17 cellular contexts compared by ENCODE assay signal in the genomic region with DNA sequence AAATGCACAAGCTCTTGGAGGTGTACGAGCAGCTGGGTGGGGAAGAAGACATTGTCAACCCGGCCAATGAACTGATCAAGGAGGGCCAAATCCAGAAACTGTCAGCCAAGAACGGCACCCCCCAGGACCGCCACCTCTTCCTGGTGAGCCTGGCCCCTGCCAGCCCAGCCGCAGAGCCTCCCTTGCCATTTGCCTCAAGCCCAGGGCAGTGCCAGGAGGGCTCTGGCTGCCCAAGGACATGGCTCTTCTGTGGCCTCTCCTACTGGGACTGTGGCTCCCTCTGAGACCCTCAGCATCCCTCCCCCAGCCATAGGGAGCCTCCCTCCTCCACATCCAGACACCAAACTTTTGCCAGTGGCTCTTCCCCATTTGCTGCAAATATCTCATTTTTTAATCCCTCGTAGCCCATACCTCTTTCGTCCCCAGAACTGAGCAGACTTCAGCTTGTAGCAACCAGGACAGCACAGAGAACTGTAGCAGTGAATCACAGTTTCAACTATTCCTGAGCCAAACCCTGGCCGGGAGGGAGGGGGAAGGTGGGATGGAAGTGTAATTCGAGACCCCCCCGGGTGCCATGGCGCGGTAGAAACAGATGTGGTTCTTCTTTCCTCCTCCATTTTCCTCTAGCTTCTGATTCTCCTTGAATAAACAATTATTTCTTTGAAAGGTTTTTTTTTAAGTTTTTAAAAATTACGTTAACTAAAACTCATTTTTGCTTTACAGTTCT. TPM values are rescaled to one million over a fixed set of nuclear protein-coding genes. Genes with fewer than 3 reads are reported as not detected.
A peak's percentile ranks its signal among the peaks of the same experiment; 100 is the strongest.
DNase-seq lines count a peak whose midpoint lies in the region; ATAC-seq and TF ChIP-seq lines count a peak whose summit lies in the region.
"Had no signal": no experiment of that assay in that cellular context is flagged by ENCODE, and none has a peak within 500 bp of the region (broad histone marks: within the 10 kb centered on the region; RNA-seq: fewer than 3 reads in every experiment).

No MANE protein-coding gene starts in this region.

- no peaks in the 10 kb centered on the region for H3K27me3 Mint-ChIP-seq in effector memory CD8-positive, alpha-beta T cell
- H3K27me3 Mint-ChIP-seq: activated naive CD8-positive, alpha-beta T cell treated with anti-CD3 and anti-CD28 coated beads for 36 hours had no signal

- peaks cover 90% of the 10 kb centered on the region for H3K36me3 Mint-ChIP-seq in effector memory CD8-positive, alpha-beta T cell (ENCODE audit: insufficient read depth)

- H3K27ac Mint-ChIP-seq in effector memory CD8-positive, alpha-beta T cell: peak overlapping the region; percentile 39 to 72
- H3K27ac Mint-ChIP-seq: activated naive CD8-positive, alpha-beta T cell treated with anti-CD3 and anti-CD28 coated beads for 36 hours had no signal

- no peaks in the 10 kb centered on the region for H3K9me1 ChIP-seq in IMR-90 (ENCODE audit: insufficient read depth, low read length)

- H3K27me3 ChIP-seq in IMR-90 (ENCODE audit: control insufficient read depth, insufficient read depth, low read length) (peaks cover 5% of the 10 kb centered on the region; the same call in 1 of the 2 replicates), spleen (replicated peaks in 1 of 7) (no peaks in the 10 kb centered on the region), lower lobe of right lung (ENCODE audit: low read depth) (no peaks in the 10 kb centered on the region)
- H3K27me3 ChIP-seq: heart left ventricle, SJSA1 had no signal

- H3K14ac ChIP-seq in IMR-90 (replicated peaks; ENCODE audit: low read depth, low read length): no peak overlapping the region

- in situ Hi-C loops in IMR-90 (cut with MboI; ENCODE audit: low sequenced_read_pairs): loop anchor here (25.0 kb wide), 1 partner anchor 298 kb away; no protein-coding TSS in a partner anchor

- ATAC-seq in IMR-90 (ENCODE audit: low read depth) (no peak), lower lobe of right lung (no peak)
- no peak for ATAC-seq in effector memory CD8-positive, alpha-beta T cell (replicated peaks)
- ATAC-seq: heart left ventricle had no signal

- H2AK5ac ChIP-seq in IMR-90 (ENCODE audit: low read depth, low read length): no peak overlapping the region

- no peak overlapping the region for H4K5ac ChIP-seq in IMR-90 (ENCODE audit: low read depth, low read length)

- intact Hi-C loops in IMR-90 (cut with micrococcal nuclease): no loop called here
- intact Hi-C loops in spleen (cut with DNase I; ENCODE audit: low total_unique reads): no loop called here
- intact Hi-C loops in lower lobe of right lung (cut with DNase I): no loop called here

- H2AFZ ChIP-seq in IMR-90 (replicated peaks; ENCODE audit: low read length, poor library complexity): peak overlapping the region; percentile 32

- no peaks in the 10 kb centered on the region for H3K9me3 ChIP-seq in IMR-90 (ENCODE audit: control insufficient read depth, insufficient read depth, low read length)
- H3K9me3 ChIP-seq in spleen: no peaks in the 10 kb centered on the region
- H3K9me3 ChIP-seq in lower lobe of right lung: no peaks in the 10 kb centered on the region
- H3K9me3 ChIP-seq: HAP-1, heart left ventricle, SJSA1 had no signal

- no peak overlapping the region for H2BK20ac ChIP-seq in IMR-90 (ENCODE audit: low read depth, low read length)

- no peak overlapping the region for H2AK9ac ChIP-seq in IMR-90 (replicated peaks; ENCODE audit: low read depth, low read length, poor library complexity)

- H3K79me1 ChIP-seq in IMR-90 (ENCODE audit: low read depth in 1 of 2, low read length in 2 of 2): no peaks in the 10 kb centered on the region

- H4K8ac ChIP-seq in IMR-90 (ENCODE audit: low read depth in 2 of 2, low read length in 2 of 2): no peak overlapping the region

- no peak for TF ChIP-seq POLR2A in IMR-90 (IDR thresholded peaks at IDR 0.05; ENCODE audit: low read depth, low read length)
- no peak for TF ChIP-seq POLR2A in spleen (IDR thresholded peaks at IDR 0.05)

- no peak overlapping the region for H4K91ac ChIP-seq in IMR-90 (ENCODE audit: insufficient read depth, low read depth, low read length)

- TF ChIP-seq RAD21 in IMR-90 (IDR thresholded peaks at IDR 0.05; ENCODE audit: low read length): no peak

- H4K20me1 ChIP-seq in IMR-90 (ENCODE audit: insufficient read depth, low read length): no peaks in the 10 kb centered on the region

- POLR2A ChIA-PET in IMR-90 (lab: Charles Lee; ENCODE audit: unreplicated experiment): no interaction called here

- no peak overlapping the region for H3K4ac ChIP-seq in IMR-90 (ENCODE audit: low read depth, low read length)

- H3K36me3 ChIP-seq in IMR-90 (ENCODE audit: control insufficient read depth, insufficient read depth, low read length): no peaks in the 10 kb centered on the region
- H3K36me3 ChIP-seq in spleen: peaks cover 0 to 100% (median 80%) of the 10 kb centered on the region in 6 donors
- H3K36me3 ChIP-seq in lower lobe of right lung: peaks cover 75% of the 10 kb centered on the region
- H3K36me3 ChIP-seq: HAP-1, SJSA1 had no signal

- H3K23ac ChIP-seq in IMR-90 (ENCODE audit: low read depth, low read length): no peak overlapping the region

- H3K4me3 Mint-ChIP-seq in effector memory CD8-positive, alpha-beta T cell: no peak overlapping the region
- H3K4me3 Mint-ChIP-seq: activated naive CD8-positive, alpha-beta T cell treated with anti-CD3 and anti-CD28 coated beads for 36 hours had no signal

- no peak overlapping the region for H3K18ac ChIP-seq in IMR-90 (ENCODE audit: low read depth, low read length)

- H3K4me2 ChIP-seq in IMR-90 (ENCODE audit: low read depth, low read length): no peak overlapping the region

- TF ChIP-seq CTCF in IMR-90 (conservative IDR thresholded peaks at IDR 0.05; ENCODE audit: low read depth, low read length) (no peak), spleen (IDR thresholded peaks at IDR 0.05 in 8 of 11, conservative IDR thresholded peaks at IDR 0.05 in 3 of 11) (no peak), lower lobe of right lung (IDR thresholded peaks at IDR 0.05) (no peak)

- H3K56ac ChIP-seq in IMR-90 (ENCODE audit: extremely low read depth, insufficient read depth, low read length): no peak overlapping the region

- dilution Hi-C loops in IMR-90 (cut with HindIII; ENCODE audit: low sequenced_read_pairs, unreplicated experiment): no loop called here

- no peak overlapping the region for H2BK15ac ChIP-seq in IMR-90 (ENCODE audit: low read depth, low read length)

- BruUV-seq in IMR-90 (replicated peaks; lab: Mats Ljungman, UMichigan): no TSS peak

- H3K9ac ChIP-seq in IMR-90 (ENCODE audit: low read depth, low read length): no peak overlapping the region

- CTCF ChIA-PET in IMR-90 (lab: Yijun Ruan, JAX): no interaction called here

- no peak overlapping the region for H2BK5ac ChIP-seq in IMR-90 (ENCODE audit: low read depth, low read length, poor library complexity, severe bottlenecking)

- H3K4me1 ChIP-seq in IMR-90 (ENCODE audit: control insufficient read depth, insufficient read depth, low read length) (no peaks in the 10 kb centered on the region), spleen (peaks cover 0 to 9% (median 0%) of the 10 kb centered on the region in 6 donors), lower lobe of right lung (no peaks in the 10 kb centered on the region)
- H3K4me1 ChIP-seq: HAP-1, heart left ventricle, SJSA1 had no signal

- H2BK120ac ChIP-seq in IMR-90 (ENCODE audit: low read depth, low read length): no peak overlapping the region

- no peaks in the 10 kb centered on the region for H3K9me3 Mint-ChIP-seq in effector memory CD8-positive, alpha-beta T cell
- H3K9me3 Mint-ChIP-seq: activated naive CD8-positive, alpha-beta T cell treated with anti-CD3 and anti-CD28 coated beads for 36 hours had no signal

- DNase-seq in activated effector memory CD4-positive, alpha-beta T cell treated with anti-CD3 and anti-CD28 coated beads, Interleukin-2, amount 50 U/mL, for 16 hours: peak; percentile 54
- DNase-seq in activated effector memory CD4-positive, alpha-beta T cell treated with Interleukin-2 at 50 U/mL for 16 hours: no peak
- DNase-seq in IMR-90: no peak
- no peak for DNase-seq in effector memory CD8-positive, alpha-beta T cell
- peak; percentile 16 for DNase-seq in stimulated activated CD8-positive, alpha-beta memory T cell treated with anti-CD3 and anti-CD28 coated beads, Interleukin-4, amount 100 ng/mL, for 48 hours
- DNase-seq in NCI-H1436 treated with DMSO at 0.1 percent for 48 hours (lab: John Stamatoyannopoulos, UW): no peak
- DNase-seq in spleen: no peak
- no peak for DNase-seq in lower lobe of right lung
- DNase-seq: activated naive CD8-positive, alpha-beta T cell treated with anti-CD3 and anti-CD28 coated beads for 36 hours; effector CD4-positive, alpha-beta T cell; heart left ventricle; mesendoderm; NCI-H1694 treated with DMSO at 0.1 percent for 48 hours; NCI-H524; stimulated activated CD4-positive, alpha-beta T cell treated with anti-CD3 and anti-CD28 coated beads, Interleukin-1b, Interleukin-23, amount 100 ng/mL, for 48 hours had no signal

- H3K4me3 ChIP-seq in IMR-90 (ENCODE audit: insufficient read depth, low read depth, low read length): no peak overlapping the region
- no peak overlapping the region for H3K4me3 ChIP-seq in spleen
- H3K4me3 ChIP-seq in lower lobe of right lung: no peak overlapping the region
- H3K4me3 ChIP-seq: HAP-1, heart left ventricle, SJSA1 had no signal

- H3K27ac ChIP-seq in IMR-90 (ENCODE audit: insufficient read depth, low read length) (no peak overlapping the region), spleen (no peak overlapping the region), lower lobe of right lung (no peak overlapping the region)
- H3K27ac ChIP-seq: heart left ventricle, SJSA1 had no signal

- peaks cover 8 to 14% of the 10 kb centered on the region in 2 donors for H3K4me1 Mint-ChIP-seq in effector memory CD8-positive, alpha-beta T cell (ENCODE audit: low read depth in 2 of 2)

- 70% methylated on average over 2 of the region's 13 CpGs; no CpG with 5 or more reads in 1 of the 2 experiments for WGBS in IMR-90 (ENCODE audit: extremely low coverage in 2 of 2, insufficient read length in 1 of 2), 2 experiments
- WGBS in spleen, 5 donors: 81 to 90% (median 88%) methylated on average over 9 to 13 of the region's 13 CpGs

TF ChIP-seq in IMR-90, 13 proteins besides CTCF, POLR2A, EP300 and RAD21 (continues in another document):
- TF ChIP-seq CEBPB (IDR thresholded peaks at IDR 0.05; ENCODE audit: low read depth, low read length) (no peak), CHD1 (IDR thresholded peaks at IDR 0.05; ENCODE audit: low read depth, low read length) (no peak), RCOR1 (IDR thresholded peaks at IDR 0.05; ENCODE audit: insufficient replicate concordance, low read length) (no peak), SMC3 (IDR thresholded peaks at IDR 0.05; ENCODE audit: low read depth, low read length) (no peak), MXI1 (IDR thresholded peaks at IDR 0.05; ENCODE audit: borderline replicate concordance, low read depth, low read length) (no peak), RFX5 (IDR thresholded peaks at IDR 0.05; ENCODE audit: low read depth, low read length) (no peak), FOS (IDR thresholded peaks at IDR 0.05; ENCODE audit: low read depth, low read length) (no peak)

RNA-seq across cellular contexts. Expression of gene SUSD3, which starts 44.5 kb away (rescaled TPM):
- total RNA-seq in IMR-90 (2012; rRNA removed) (0.28 and 0.54 TPM in 2 replicates), spleen (10 to 100 TPM; 27.6 to 54.8 (median 35.8) TPM), lower lobe of right lung (5.3 TPM)
- polyA plus RNA-seq in IMR-90 (2012; rRNA removed) (1.0 and 1.5 TPM in 2 replicates), spleen (10 to 100 TPM; 50.4 to 68.8 (median 57.4) TPM)
- polyA plus RNA-seq in IMR-90 (2012; cell fraction: cytosol; rRNA removed): 0.25 and 2.3 TPM in 2 replicates
- polyA plus RNA-seq in IMR-90 (2012; cell fraction: nucleus; rRNA removed; ENCODE audit: low replicate concordance): 1.2 TPM in 2 replicates
- total RNA-seq: SJSA1 had no signal

Comparison
In these comparisons a context has a peak if more than half of its experiments do, and no peak if none do; other contexts are left out.
1. DNase-seq: peak in activated effector memory CD4-positive, alpha-beta T cell treated with anti-CD3 and anti-CD28 coated beads, Interleukin-2, amount 50 U/mL, for 16 hours (single experiment) and stimulated activated CD8-positive, alpha-beta memory T cell treated with anti-CD3 and anti-CD28 coated beads, Interleukin-4, amount 100 ng/mL, for 48 hours (single experiment); none in activated effector memory CD4-positive, alpha-beta T cell treated with Interleukin-2 at 50 U/mL for 16 hours (single experiment), IMR-90 (single experiment), effector memory CD8-positive, alpha-beta T cell (0 of 3), NCI-H1436 treated with DMSO at 0.1 percent for 48 hours (single experiment), spleen (single experiment) and lower lobe of right lung (single experiment).